Comparison of ENCODE assay signal across 16 cellular contexts in the genomic region with DNA sequence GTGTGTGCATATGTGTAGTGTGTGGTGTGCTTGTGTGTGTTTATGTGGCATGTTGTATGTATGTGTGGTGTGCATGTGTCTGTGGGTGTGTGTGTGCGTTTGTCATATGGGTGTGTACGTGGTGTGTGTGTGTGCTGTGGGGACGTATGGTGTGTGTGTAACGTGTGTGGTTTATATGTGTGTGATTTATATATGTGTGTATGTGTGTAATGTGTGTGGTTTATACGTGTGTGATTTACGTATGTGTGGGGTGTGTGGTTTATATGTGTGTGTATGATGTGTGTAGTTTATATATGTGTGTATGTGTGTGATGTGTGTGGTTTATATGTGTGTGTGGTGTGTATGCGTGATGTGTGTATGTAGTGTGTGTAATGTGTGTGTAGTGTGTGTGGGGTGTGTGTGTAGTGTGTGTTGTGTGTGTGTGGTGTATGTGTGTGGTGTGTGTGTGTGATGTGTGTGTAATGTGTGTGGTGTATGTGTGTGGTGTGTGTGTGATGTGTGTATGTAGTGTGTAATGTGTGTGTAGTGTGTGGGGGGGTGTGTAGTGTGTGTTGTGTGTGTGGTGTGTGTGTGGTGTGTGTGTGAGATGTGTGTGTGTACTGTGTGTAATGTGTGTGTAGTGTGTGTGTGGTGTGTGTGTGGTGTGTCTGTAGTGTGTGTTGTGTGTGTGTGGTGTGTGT. TPM values are rescaled to one million over a fixed set of nuclear protein-coding genes. Genes with fewer than 3 reads are reported as not detected.
A peak's percentile ranks its signal among the peaks of the same experiment; 100 is the strongest.
DNase-seq lines count a peak whose midpoint lies in the region; ATAC-seq and TF ChIP-seq lines count a peak whose summit lies in the region.
"Had no signal": no experiment of that assay in that cellular context is flagged by ENCODE, and none has a peak within 500 bp of the region (broad histone marks: within the 10 kb centered on the region; RNA-seq: fewer than 3 reads in every experiment).

No MANE protein-coding gene starts in this region.

- no peak overlapping the region for H3K4me2 ChIP-seq in fibroblast of lung (ENCODE audit: extremely low read depth, insufficient read depth, low read length)

- H3K27ac ChIP-seq in fibroblast of lung (ENCODE audit: insufficient read depth, low read length) (peak overlapping the region; percentile 24), body of pancreas (no peak overlapping the region)

- DNase-seq in stimulated activated naive CD8-positive, alpha-beta T cell treated with anti-CD3 and anti-CD28 coated beads, Interleukin-15, amount 100 ng/mL, for 72 hours = no peak
- DNase-seq in fibroblast of lung (ENCODE audit: low read depth in 2 of 2) (peak in 1 of 2 donors; percentile 12), sciatic nerve (ENCODE audit: low spot score) (peak; percentile 4), body of pancreas (no peak), mesenteric fat pad (ENCODE audit: low spot score) (no peak), UCSD-AML1 (lab: John Stamatoyannopoulos, UW; ENCODE audit: unreplicated experiment) (no peak)
- no peak for DNase-seq in activated CD8-positive, alpha-beta memory T cell treated with anti-CD3 and anti-CD28 coated beads, Interleukin-2, amount 10 ng/mL, durations not matched to agents 7 days and 5 days
- DNase-seq: activated CD4-positive, alpha-beta T cell treated with anti-CD3 and anti-CD28 coated beads for 4 hours; amygdala; cerebellar nuclear complex; effector memory CD8-positive, alpha-beta T cell; midbrain; NCI-H146; stimulated activated CD4-positive, alpha-beta T cell treated with anti-CD3 and anti-CD28 coated beads, Interleukin-2, amount 100 ng/mL, for 24 hours had no signal

- H3K36me3 Mint-ChIP-seq in stimulated activated naive CD8-positive, alpha-beta T cell treated with anti-CD3 and anti-CD28 coated beads, Interleukin-15, Interleukin-2, amounts not matched to agents 100 ng/mL and 50 ng/mL, for 24 hours (ENCODE audit: low read depth) = peaks cover 4% of the 10 kb centered on the region
- peaks cover 1% of the 10 kb centered on the region for H3K36me3 Mint-ChIP-seq in activated CD8-positive, alpha-beta memory T cell treated with anti-CD3 and anti-CD28 coated beads, Interleukin-2, amount 10 ng/mL, durations not matched to agents 7 days and 5 days

- H2AFZ ChIP-seq in fibroblast of lung (ENCODE audit: low read length) = no peak overlapping the region

- no peak overlapping the region for H3K4me3 Mint-ChIP-seq in stimulated activated naive CD8-positive, alpha-beta T cell treated with anti-CD3 and anti-CD28 coated beads, Interleukin-15, Interleukin-2, amounts not matched to agents 100 ng/mL and 50 ng/mL, for 24 hours
- H3K4me3 Mint-ChIP-seq in stimulated activated naive CD8-positive, alpha-beta T cell treated with anti-CD3 and anti-CD28 coated beads, Interleukin-15, amount 100 ng/mL, for 72 hours = no peak overlapping the region
- no peak overlapping the region for H3K4me3 Mint-ChIP-seq in activated CD8-positive, alpha-beta memory T cell treated with anti-CD3 and anti-CD28 coated beads, Interleukin-2, amount 10 ng/mL, durations not matched to agents 7 days and 5 days
- H3K4me3 Mint-ChIP-seq: effector memory CD8-positive, alpha-beta T cell had no signal

- H3K36me3 ChIP-seq in fibroblast of lung (ENCODE audit: control insufficient read depth, insufficient read depth, low read length) (no peaks in the 10 kb centered on the region), body of pancreas (replicated peaks in 1 of 2; ENCODE audit: insufficient read depth in 1 of 2, low read depth in 2 of 2) (no peaks in the 10 kb centered on the region)
- H3K36me3 ChIP-seq: neutrophil had no signal

- ATAC-seq in stimulated activated naive CD8-positive, alpha-beta T cell treated with anti-CD3 and anti-CD28 coated beads, Interleukin-15, amount 100 ng/mL, for 72 hours = no peak
- ATAC-seq in sciatic nerve (peak; percentile 4), body of pancreas (no peak)
- ATAC-seq in activated CD8-positive, alpha-beta memory T cell treated with anti-CD3 and anti-CD28 coated beads, Interleukin-2, amount 10 ng/mL, durations not matched to agents 7 days and 5 days = no peak
- ATAC-seq: effector memory CD8-positive, alpha-beta T cell had no signal

- H3K79me2 ChIP-seq in fibroblast of lung (ENCODE audit: control insufficient read depth, insufficient read depth, low read length) = no peaks in the 10 kb centered on the region

- H4K20me1 ChIP-seq in fibroblast of lung (ENCODE audit: control insufficient read depth, extremely low read depth, insufficient read depth, low read length) = no peaks in the 10 kb centered on the region

- H3K4me1 ChIP-seq in fibroblast of lung (ENCODE audit: control insufficient read depth, extremely low read depth, insufficient read depth, low read length) (peaks cover 12% of the 10 kb centered on the region), body of pancreas (no peaks in the 10 kb centered on the region)

- H3K27me3 Mint-ChIP-seq in stimulated activated naive CD8-positive, alpha-beta T cell treated with anti-CD3 and anti-CD28 coated beads, Interleukin-15, Interleukin-2, amounts not matched to agents 100 ng/mL and 50 ng/mL, for 24 hours = peaks cover 18% of the 10 kb centered on the region
- H3K27me3 Mint-ChIP-seq in stimulated activated naive CD8-positive, alpha-beta T cell treated with anti-CD3 and anti-CD28 coated beads, Interleukin-15, amount 100 ng/mL, for 72 hours = peaks cover 24% of the 10 kb centered on the region
- peaks cover 31% of the 10 kb centered on the region for H3K27me3 Mint-ChIP-seq in activated CD8-positive, alpha-beta memory T cell treated with anti-CD3 and anti-CD28 coated beads, Interleukin-2, amount 10 ng/mL, durations not matched to agents 7 days and 5 days

- H3K9me3 ChIP-seq in fibroblast of lung (ENCODE audit: control insufficient read depth, insufficient read depth, low read depth, low read length) = no peaks in the 10 kb centered on the region
- peaks cover 0 to 5% (median 0%) of the 10 kb centered on the region in 3 donors for H3K9me3 ChIP-seq in body of pancreas
- H3K9me3 ChIP-seq: neutrophil had no signal

- H3K27me3 ChIP-seq in fibroblast of lung (ENCODE audit: control insufficient read depth, insufficient read depth, low read length) = no peaks in the 10 kb centered on the region
- peaks cover 0 to 3% of the 10 kb centered on the region in 2 donors for H3K27me3 ChIP-seq in body of pancreas
- H3K27me3 ChIP-seq: neutrophil had no signal

- H3K9ac ChIP-seq in fibroblast of lung (ENCODE audit: insufficient read depth, low read length) = no peak overlapping the region

- peaks cover 9% of the 10 kb centered on the region for H3K9me3 Mint-ChIP-seq in stimulated activated naive CD8-positive, alpha-beta T cell treated with anti-CD3 and anti-CD28 coated beads, Interleukin-15, Interleukin-2, amounts not matched to agents 100 ng/mL and 50 ng/mL, for 24 hours
- peaks cover 4 to 9% of the 10 kb centered on the region in 2 donors for H3K9me3 Mint-ChIP-seq in stimulated activated naive CD8-positive, alpha-beta T cell treated with anti-CD3 and anti-CD28 coated beads, Interleukin-15, amount 100 ng/mL, for 72 hours
- peaks cover 14% of the 10 kb centered on the region for H3K9me3 Mint-ChIP-seq in activated CD8-positive, alpha-beta memory T cell treated with anti-CD3 and anti-CD28 coated beads, Interleukin-2, amount 10 ng/mL, durations not matched to agents 7 days and 5 days (ENCODE audit: low read depth)

- 63 to 72% methylated on average over 7 of the region's 7 CpGs for WGBS in body of pancreas, 2 donors

- H3K27ac Mint-ChIP-seq in stimulated activated naive CD8-positive, alpha-beta T cell treated with anti-CD3 and anti-CD28 coated beads, Interleukin-15, Interleukin-2, amounts not matched to agents 100 ng/mL and 50 ng/mL, for 24 hours = peak overlapping the region; percentile 19
- no peak overlapping the region for H3K27ac Mint-ChIP-seq in stimulated activated naive CD8-positive, alpha-beta T cell treated with anti-CD3 and anti-CD28 coated beads, Interleukin-15, amount 100 ng/mL, for 72 hours
- H3K27ac Mint-ChIP-seq in activated CD8-positive, alpha-beta memory T cell treated with anti-CD3 and anti-CD28 coated beads, Interleukin-2, amount 10 ng/mL, durations not matched to agents 7 days and 5 days = no peak overlapping the region
- H3K27ac Mint-ChIP-seq: effector memory CD8-positive, alpha-beta T cell had no signal

- no peak overlapping the region for H3K4me3 ChIP-seq in fibroblast of lung (replicated peaks in 1 of 4; ENCODE audit: control extremely low read depth in 1 of 4, insufficient read depth in 1 of 4, low read depth in 3 of 4, low read length in 4 of 4)
- H3K4me3 ChIP-seq in body of pancreas = no peak overlapping the region

- intact Hi-C loops in sciatic nerve (cut with DNase I) = no loop called here
- intact Hi-C loops in body of pancreas (cut with DNase I) = no loop called here

- H3K4me1 Mint-ChIP-seq in stimulated activated naive CD8-positive, alpha-beta T cell treated with anti-CD3 and anti-CD28 coated beads, Interleukin-15, Interleukin-2, amounts not matched to agents 100 ng/mL and 50 ng/mL, for 24 hours (ENCODE audit: low read depth) = peaks cover 5% of the 10 kb centered on the region
- no peaks in the 10 kb centered on the region for H3K4me1 Mint-ChIP-seq in stimulated activated naive CD8-positive, alpha-beta T cell treated with anti-CD3 and anti-CD28 coated beads, Interleukin-15, amount 100 ng/mL, for 72 hours
- H3K4me1 Mint-ChIP-seq in activated CD8-positive, alpha-beta memory T cell treated with anti-CD3 and anti-CD28 coated beads, Interleukin-2, amount 10 ng/mL, durations not matched to agents 7 days and 5 days = no peaks in the 10 kb centered on the region

- TF ChIP-seq CTCF in fibroblast of lung (conservative IDR thresholded peaks at IDR 0.05 in 1 of 2, IDR thresholded peaks at IDR 0.05 in 1 of 2; ENCODE audit: low read depth in 1 of 2, low read length in 2 of 2) = no peak
- TF ChIP-seq CTCF in body of pancreas (IDR thresholded peaks at IDR 0.05) = no peak

- no peak for TF ChIP-seq POLR2A in body of pancreas (IDR thresholded peaks at IDR 0.05)

- CTCF ChIA-PET in activated CD8-positive, alpha-beta memory T cell treated with anti-CD3 and anti-CD28 coated beads, Interleukin-2, amount 10 ng/mL, durations not matched to agents 7 days and 5 days (lab: Charles Lee) = no interaction called here

RNA-seq across cellular contexts. Expression of a gene that starts 32.3 kb away (rescaled TPM):
- 22.9 and 25.3 TPM in 2 replicates for total RNA-seq in fibroblast of lung
- 10.1 and 20.2 TPM in 2 replicates for polyA plus RNA-seq in fibroblast of lung
- 12.0 and 30.4 TPM in 2 replicates for polyA plus RNA-seq in fibroblast of lung (2012)
- polyA minus RNA-seq in fibroblast of lung (ENCODE audit: low replicate concordance) = 31.2 and 60.6 TPM in 2 replicates
- 35.0 TPM for total RNA-seq in sciatic nerve
- total RNA-seq in body of pancreas = 10 to 100 TPM; 11.4 to 11.5 TPM
- total RNA-seq in mesenteric fat pad = 39.6 TPM
- 10 to 100 TPM; 29.4 to 38.3 TPM for total RNA-seq in activated CD8-positive, alpha-beta memory T cell treated with anti-CD3 and anti-CD28 coated beads, Interleukin-2, amount 10 ng/mL, durations not matched to agents 7 days and 5 days
